Comparison of ENCODE assay signal across 1 cellular context in the genomic region with DNA sequence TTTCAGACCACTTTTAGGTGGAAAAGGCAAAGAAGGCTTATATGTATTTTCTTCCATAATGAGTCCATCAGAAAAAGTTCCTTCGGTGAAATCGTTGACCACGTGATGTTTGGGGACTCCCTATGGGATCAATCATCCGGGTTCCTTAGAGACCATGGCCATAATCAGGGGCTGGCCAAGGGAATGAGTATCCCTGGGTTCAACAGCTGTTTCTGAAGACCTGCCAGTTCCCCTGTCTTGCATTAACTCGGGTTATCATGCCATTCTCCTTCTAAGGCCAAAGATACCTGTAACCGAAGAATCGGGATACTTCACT.
TF ChIP-seq lines count a peak whose summit lies in the region.

No MANE protein-coding gene starts in this region.

TF ChIP-seq in HCT116, 20 proteins besides CTCF, POLR2A, EP300 and RAD21 (continued from another document):
- TF ChIP-seq, protein P1, sequence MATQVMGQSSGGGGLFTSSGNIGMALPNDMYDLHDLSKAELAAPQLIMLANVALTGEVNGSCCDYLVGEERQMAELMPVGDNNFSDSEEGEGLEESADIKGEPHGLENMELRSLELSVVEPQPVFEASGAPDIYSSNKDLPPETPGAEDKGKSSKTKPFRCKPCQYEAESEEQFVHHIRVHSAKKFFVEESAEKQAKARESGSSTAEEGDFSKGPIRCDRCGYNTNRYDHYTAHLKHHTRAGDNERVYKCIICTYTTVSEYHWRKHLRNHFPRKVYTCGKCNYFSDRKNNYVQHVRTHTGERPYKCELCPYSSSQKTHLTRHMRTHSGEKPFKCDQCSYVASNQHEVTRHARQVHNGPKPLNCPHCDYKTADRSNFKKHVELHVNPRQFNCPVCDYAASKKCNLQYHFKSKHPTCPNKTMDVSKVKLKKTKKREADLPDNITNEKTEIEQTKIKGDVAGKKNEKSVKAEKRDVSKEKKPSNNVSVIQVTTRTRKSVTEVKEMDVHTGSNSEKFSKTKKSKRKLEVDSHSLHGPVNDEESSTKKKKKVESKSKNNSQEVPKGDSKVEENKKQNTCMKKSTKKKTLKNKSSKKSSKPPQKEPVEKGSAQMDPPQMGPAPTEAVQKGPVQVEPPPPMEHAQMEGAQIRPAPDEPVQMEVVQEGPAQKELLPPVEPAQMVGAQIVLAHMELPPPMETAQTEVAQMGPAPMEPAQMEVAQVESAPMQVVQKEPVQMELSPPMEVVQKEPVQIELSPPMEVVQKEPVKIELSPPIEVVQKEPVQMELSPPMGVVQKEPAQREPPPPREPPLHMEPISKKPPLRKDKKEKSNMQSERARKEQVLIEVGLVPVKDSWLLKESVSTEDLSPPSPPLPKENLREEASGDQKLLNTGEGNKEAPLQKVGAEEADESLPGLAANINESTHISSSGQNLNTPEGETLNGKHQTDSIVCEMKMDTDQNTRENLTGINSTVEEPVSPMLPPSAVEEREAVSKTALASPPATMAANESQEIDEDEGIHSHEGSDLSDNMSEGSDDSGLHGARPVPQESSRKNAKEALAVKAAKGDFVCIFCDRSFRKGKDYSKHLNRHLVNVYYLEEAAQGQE (IDR thresholded peaks at IDR 0.05; ENCODE audit: low read depth), result no peak
- no peak for TF ChIP-seq ZNF274 (IDR thresholded peaks at IDR 0.05; ENCODE audit: low read depth, low read length)
- TF ChIP-seq, protein P2, sequence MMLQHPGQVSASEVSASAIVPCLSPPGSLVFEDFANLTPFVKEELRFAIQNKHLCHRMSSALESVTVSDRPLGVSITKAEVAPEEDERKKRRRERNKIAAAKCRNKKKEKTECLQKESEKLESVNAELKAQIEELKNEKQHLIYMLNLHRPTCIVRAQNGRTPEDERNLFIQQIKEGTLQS (IDR thresholded peaks at IDR 0.05), result no peak
- no peak for TF ChIP-seq YY1 (IDR thresholded peaks at IDR 0.05; ENCODE audit: extremely low read depth, insufficient replicate concordance, low read depth, low read length)
- TF ChIP-seq SP1 (IDR thresholded peaks at IDR 0.05; ENCODE audit: low read depth), result no peak
- TF ChIP-seq, protein P3, sequence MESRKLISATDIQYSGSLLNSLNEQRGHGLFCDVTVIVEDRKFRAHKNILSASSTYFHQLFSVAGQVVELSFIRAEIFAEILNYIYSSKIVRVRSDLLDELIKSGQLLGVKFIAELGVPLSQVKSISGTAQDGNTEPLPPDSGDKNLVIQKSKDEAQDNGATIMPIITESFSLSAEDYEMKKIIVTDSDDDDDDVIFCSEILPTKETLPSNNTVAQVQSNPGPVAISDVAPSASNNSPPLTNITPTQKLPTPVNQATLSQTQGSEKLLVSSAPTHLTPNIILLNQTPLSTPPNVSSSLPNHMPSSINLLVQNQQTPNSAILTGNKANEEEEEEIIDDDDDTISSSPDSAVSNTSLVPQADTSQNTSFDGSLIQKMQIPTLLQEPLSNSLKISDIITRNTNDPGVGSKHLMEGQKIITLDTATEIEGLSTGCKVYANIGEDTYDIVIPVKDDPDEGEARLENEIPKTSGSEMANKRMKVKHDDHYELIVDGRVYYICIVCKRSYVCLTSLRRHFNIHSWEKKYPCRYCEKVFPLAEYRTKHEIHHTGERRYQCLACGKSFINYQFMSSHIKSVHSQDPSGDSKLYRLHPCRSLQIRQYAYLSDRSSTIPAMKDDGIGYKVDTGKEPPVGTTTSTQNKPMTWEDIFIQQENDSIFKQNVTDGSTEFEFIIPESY (IDR thresholded peaks at IDR 0.05; ENCODE audit: extremely low read depth, insufficient replicate concordance, low read length), result no peak
- TF ChIP-seq TCF7L2 (IDR thresholded peaks at IDR 0.05; ENCODE audit: borderline replicate concordance, extremely low read depth, insufficient read depth, insufficient read length), result no peak
- TF ChIP-seq, protein P4, sequence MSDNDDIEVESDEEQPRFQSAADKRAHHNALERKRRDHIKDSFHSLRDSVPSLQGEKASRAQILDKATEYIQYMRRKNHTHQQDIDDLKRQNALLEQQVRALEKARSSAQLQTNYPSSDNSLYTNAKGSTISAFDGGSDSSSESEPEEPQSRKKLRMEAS (IDR thresholded peaks at IDR 0.05), result no peak
